Comparison of ENCODE assay signal across 27 cellular contexts in genomic region chr11:16297332-16297731, GRCh38. TPM values are rescaled to one million over a fixed set of nuclear protein-coding genes. Genes with fewer than 3 reads are reported as not detected.
DNase-seq lines count a peak whose midpoint lies in the region; ATAC-seq lines count a peak whose summit lies in the region.
"Had no signal": no experiment of that assay in that cellular context is flagged by ENCODE, and none has a peak within 500 bp of the region (broad histone marks: within the 10 kb centered on the region; RNA-seq: fewer than 3 reads in every experiment).

No MANE protein-coding gene starts in this region.

- no peak overlapping the region for H3K9ac ChIP-seq in endocrine pancreas (ENCODE audit: control insufficient read depth, insufficient read depth, low read length)
- no peak overlapping the region for H3K9ac ChIP-seq in mesenchymal stem cell (ENCODE audit: low read length)
- H3K9ac ChIP-seq: KMS-11 had no signal

- 80% methylated on average over 3 of the region's 3 CpGs for whole genome bisulfite sequencing in mesenchymal stem cell

- H3K9me3 ChIP-seq in endocrine pancreas (ENCODE audit: control insufficient read depth, low read length): no peaks in the 10 kb centered on the region
- H3K9me3 ChIP-seq in MG63: no peaks in the 10 kb centered on the region
- H3K9me3 ChIP-seq in mesenchymal stem cell (ENCODE audit: control insufficient read depth, low read length): no peaks in the 10 kb centered on the region
- H3K9me3 ChIP-seq: sigmoid colon had no signal

- H3K4me2 ChIP-seq in mesenchymal stem cell (ENCODE audit: low read length, poor library complexity, severe bottlenecking): no peak overlapping the region
- H3K4me2 ChIP-seq: KMS-11 had no signal

- H3K4me1 ChIP-seq in endocrine pancreas (ENCODE audit: control insufficient read depth, insufficient read depth, low read length) (peaks cover 33% of the 10 kb centered on the region), mesenchymal stem cell (ENCODE audit: control insufficient read depth, insufficient read depth, low read depth, low read length) (peaks cover 2% of the 10 kb centered on the region)

- H3K23ac ChIP-seq in mesenchymal stem cell (ENCODE audit: low read length in 2 of 2): no peak overlapping the region

- H3K27me3 ChIP-seq in endocrine pancreas (ENCODE audit: control insufficient read depth, insufficient read depth, low read length) (no peaks in the 10 kb centered on the region), MG63 (no peaks in the 10 kb centered on the region), mesenchymal stem cell (ENCODE audit: control insufficient read depth in 1 of 2, insufficient read depth in 1 of 2, low read length in 2 of 2) (no peaks in the 10 kb centered on the region)
- H3K27me3 ChIP-seq: foreskin keratinocyte, sigmoid colon had no signal

- DNase-seq in left ventricle myocardium superior (no peak), Right ventricle myocardium superior (no peak), NCI-H2227 treated with DMSO at 0.1 percent for 48 hours (lab: John Stamatoyannopoulos, UW) (peak; percentile 30), MG63 (no peak), iPS-NIHi11 (ENCODE audit: low spot score) (no peak), mesenchymal stem cell (no peak)
- DNase-seq: activated CD4-positive, alpha-beta T cell treated with anti-CD3 and anti-CD28 coated beads, Interleukin-2, amount 50 U/mL, for 1 hour; activated naive CD4-positive, alpha-beta T cell treated with anti-CD3 and anti-CD28 coated beads for 36 hours; CD4-positive, alpha-beta memory T cell; DMS53; effector CD8-positive, alpha-beta T cell; foreskin keratinocyte; hippocampal formation; midbrain; MV-4-11; NCI-H1930; NCI-H510A treated with DMSO at 0.1 percent for 48 hours; posterior cingulate gyrus; sigmoid colon; stimulated activated CD4-positive, alpha-beta T cell treated with anti-CD3 and anti-CD28 coated beads, Interleukin-15, amount 100 ng/mL, for 24 hours; stimulated activated naive CD8-positive, alpha-beta T cell treated with anti-CD3 and anti-CD28 coated beads, Interleukin-15, Interleukin-2, amounts not matched to agents 100 U/mL and 50 U/mL, for 24 hours had no signal

- intact Hi-C loops in left ventricle myocardium superior (cut with micrococcal nuclease) (no loop called here), Right ventricle myocardium superior (cut with DNase I) (no loop called here)

- H4K8ac ChIP-seq in mesenchymal stem cell (ENCODE audit: low read length): no peak overlapping the region

- no peak overlapping the region for H2BK5ac ChIP-seq in mesenchymal stem cell (ENCODE audit: low read depth, low read length, poor library complexity, severe bottlenecking)

- no peak overlapping the region for H2BK12ac ChIP-seq in mesenchymal stem cell (ENCODE audit: low read length in 2 of 2)

- H2BK120ac ChIP-seq in mesenchymal stem cell (ENCODE audit: low read depth, low read length): no peak overlapping the region

- H3K18ac ChIP-seq in mesenchymal stem cell (ENCODE audit: low read depth in 1 of 2, low read length in 2 of 2): no peak overlapping the region

- no peak overlapping the region for H3K14ac ChIP-seq in mesenchymal stem cell (ENCODE audit: low read length in 2 of 2)

- H2AK5ac ChIP-seq in mesenchymal stem cell (ENCODE audit: low read length, severe bottlenecking): no peak overlapping the region

- no peak overlapping the region for H2AFZ ChIP-seq in mesenchymal stem cell (ENCODE audit: low read depth, low read length)

- H2BK15ac ChIP-seq in mesenchymal stem cell (ENCODE audit: low read depth, poor library complexity, severe bottlenecking): no peak overlapping the region

- no peak overlapping the region for H4K91ac ChIP-seq in mesenchymal stem cell (ENCODE audit: low read length)

- H3K79me1 ChIP-seq in mesenchymal stem cell (replicated peaks; ENCODE audit: low read length, poor library complexity, severe bottlenecking): peaks cover 6% of the 10 kb centered on the region

- no peaks in the 10 kb centered on the region for H3K36me3 ChIP-seq in endocrine pancreas (ENCODE audit: control insufficient read depth, insufficient read depth, low read length)
- no peaks in the 10 kb centered on the region for H3K36me3 ChIP-seq in MG63
- H3K36me3 ChIP-seq in mesenchymal stem cell (ENCODE audit: control insufficient read depth in 1 of 2, insufficient read depth in 2 of 2, low read depth in 1 of 2, low read length in 2 of 2): no peaks in the 10 kb centered on the region
- H3K36me3 ChIP-seq: sigmoid colon had no signal

- no peak overlapping the region for H3K4ac ChIP-seq in mesenchymal stem cell (ENCODE audit: low read depth in 1 of 2, low read length in 2 of 2)

- H3K27ac ChIP-seq in mesenchymal stem cell (ENCODE audit: low read length, poor library complexity, severe bottlenecking): no peak overlapping the region
- H3K27ac ChIP-seq: foreskin keratinocyte, KMS-11, RWPE1, sigmoid colon had no signal

- ATAC-seq in left ventricle myocardium superior (peak; percentile 44), Right ventricle myocardium superior (ENCODE audit: poor library complexity) (no peak)
- ATAC-seq: foreskin keratinocyte; natural killer cell treated with Interleukin-12 subunit alpha and Interleukin-12 subunit beta and Interleukin-15 and Interleukin-18, amount 100 ng/mL, for 72 hours; stimulated activated naive CD8-positive, alpha-beta T cell treated with anti-CD3 and anti-CD28 coated beads, Interleukin-15, Interleukin-2, amounts not matched to agents 100 U/mL and 50 U/mL, for 24 hours; WTC11 had no signal

- peak overlapping the region; percentile 30 for H3K4me3 ChIP-seq in endocrine pancreas (ENCODE audit: control insufficient read depth, insufficient read depth, low read length)
- H3K4me3 ChIP-seq in MG63: no peak overlapping the region
- H3K4me3 ChIP-seq in mesenchymal stem cell (ENCODE audit: insufficient read depth in 1 of 2, low read depth in 1 of 2, low read length in 2 of 2): no peak overlapping the region
- H3K4me3 ChIP-seq: sigmoid colon had no signal

RNA-seq across cellular contexts. Expression of gene SOX6, which starts 59.0 kb away (rescaled TPM):
- total RNA-seq in left ventricle myocardium superior (16.9 TPM), Right ventricle myocardium superior (15.8 TPM)
- total RNA-seq in MG63 (2014; rRNA removed; shearing (Covaris generic); ENCODE audit: low replicate concordance): not detected in 2 replicates
- 9.2 TPM for polyA plus RNA-seq in mesenchymal stem cell (2013, experiment 1 of 2)
- polyA plus RNA-seq in mesenchymal stem cell (2013, experiment 2 of 2): 8.5 TPM
- total RNA-seq: activated naive CD4-positive, alpha-beta T cell treated with anti-CD3 and anti-CD28 coated beads for 36 hours; CD4-positive, alpha-beta memory T cell; natural killer cell treated with Interleukin-12 subunit alpha and Interleukin-12 subunit beta and Interleukin-15 and Interleukin-18, amount 100 ng/mL, for 72 hours; T-helper 2 cell treated with Interferon-gamma antibody and Interleukin-4, amounts not matched to agents 100 ng/mL and 5 ng/mL, for 36 hours had no signal
- polyA plus RNA-seq: CD4-positive, alpha-beta memory T cell had no signal

Comparison
In these comparisons a context has a peak if more than half of its experiments do, and no peak if none do; other contexts are left out.
1. RNA of gene SOX6, which starts 59.0 kb away (total RNA-seq): 16.9 TPM in left ventricle myocardium superior (single experiment) and 15.8 TPM in Right ventricle myocardium superior (single experiment); not detected in MG63; every median in the first group is over 10 times any median in the second.